Comparison of ENCODE assay signal across 8 cellular contexts in genomic region chr15:51917493-51917892, GRCh38. TPM values are rescaled to one million over a fixed set of nuclear protein-coding genes. Genes with fewer than 3 reads are reported as not detected.
A peak's percentile ranks its signal among the peaks of the same experiment; 100 is the strongest.
DNase-seq lines count a peak whose midpoint lies in the region; ATAC-seq and TF ChIP-seq lines count a peak whose summit lies in the region.

No MANE protein-coding gene starts in this region.

- no peak overlapping the region for H3K4me3 ChIP-seq in BJ (ENCODE audit: low read depth, low read length)
- H3K4me3 ChIP-seq in foreskin fibroblast (ENCODE audit: low read depth in 1 of 2, low read length in 2 of 2): no peak overlapping the region

- DNase-seq in BJ (ENCODE audit: low read depth): no peak
- DNase-seq in GM13977 (ENCODE audit: low spot score): no peak
- peak; percentile 24 for DNase-seq in RPMI7951 (ENCODE audit: low read depth)
- DNase-seq in foreskin fibroblast: peak in 1 of 2 donors; percentile 27
- no peak for DNase-seq in COR-L47 (lab: John Stamatoyannopoulos, UW)

- in situ Hi-C loops in GM13977 (cut with MboI; ENCODE audit: low pct_unique_long_range_greater_than_20kb, low sequenced_read_pairs, unreplicated experiment): no loop called here

- POLR2A ChIA-PET in BJ (lab: Charles Lee): no interaction called here

- peaks cover 9% of the 10 kb centered on the region for H3K36me3 ChIP-seq in BJ (ENCODE audit: control insufficient read depth, insufficient read depth, low read length)

- CTCF ChIA-PET in BJ (lab: Yijun Ruan, JAX): interaction anchor here (0.6 to 2.1 kb wide), 8 partner anchors 9 to 270 kb away, joined by 3 to 6 read pairs (median 4); no protein-coding TSS in a partner anchor

- TF ChIP-seq CTCF in BJ (IDR thresholded peaks at IDR 0.05; ENCODE audit: insufficient read depth, low read depth, low read length): peak; percentile 44
- peak; percentile 35 for TF ChIP-seq CTCF in GM13977 (IDR thresholded peaks at IDR 0.05; ENCODE audit: extremely low read depth, insufficient read depth, missing control alignments)
- peak; percentile 31 for TF ChIP-seq CTCF in foreskin fibroblast (IDR thresholded peaks at IDR 0.05; ENCODE audit: low read depth, low read length)

- ATAC-seq in GM21723 (IDR thresholded peaks at IDR 0.05; ENCODE audit: unreplicated experiment) (no peak), GM21529 (IDR thresholded peaks at IDR 0.05; ENCODE audit: unreplicated experiment) (no peak), HG02884 (IDR thresholded peaks at IDR 0.05; ENCODE audit: unreplicated experiment) (no peak)

- H3K27me3 ChIP-seq in BJ (ENCODE audit: control insufficient read depth, insufficient read depth, low read length): no peaks in the 10 kb centered on the region

RNA-seq across cellular contexts. Expression of gene LEO1, which starts 54.1 kb away (rescaled TPM):
- 1.3 and 4.5 TPM in 2 replicates for polyA plus RNA-seq in BJ (2011; rRNA removed)
- 0.76 and 2.5 TPM in 2 replicates for polyA minus RNA-seq in BJ (2011; rRNA and poly(A)+ RNA removed)
- total RNA-seq in RPMI7951 (2014; rRNA removed; shearing (Covaris generic)): 46.2 and 60.0 TPM in 2 replicates
